Comparison of ENCODE assay signal across 1 cellular context in genomic region chr16:23902223-23903000, GRCh38.
TF ChIP-seq lines count a peak whose summit lies in the region.

No MANE protein-coding gene starts in this region.

TF ChIP-seq in K562, 482 proteins besides CTCF, POLR2A, EP300 and RAD21 (continued from another document):
- TF ChIP-seq, protein P1, sequence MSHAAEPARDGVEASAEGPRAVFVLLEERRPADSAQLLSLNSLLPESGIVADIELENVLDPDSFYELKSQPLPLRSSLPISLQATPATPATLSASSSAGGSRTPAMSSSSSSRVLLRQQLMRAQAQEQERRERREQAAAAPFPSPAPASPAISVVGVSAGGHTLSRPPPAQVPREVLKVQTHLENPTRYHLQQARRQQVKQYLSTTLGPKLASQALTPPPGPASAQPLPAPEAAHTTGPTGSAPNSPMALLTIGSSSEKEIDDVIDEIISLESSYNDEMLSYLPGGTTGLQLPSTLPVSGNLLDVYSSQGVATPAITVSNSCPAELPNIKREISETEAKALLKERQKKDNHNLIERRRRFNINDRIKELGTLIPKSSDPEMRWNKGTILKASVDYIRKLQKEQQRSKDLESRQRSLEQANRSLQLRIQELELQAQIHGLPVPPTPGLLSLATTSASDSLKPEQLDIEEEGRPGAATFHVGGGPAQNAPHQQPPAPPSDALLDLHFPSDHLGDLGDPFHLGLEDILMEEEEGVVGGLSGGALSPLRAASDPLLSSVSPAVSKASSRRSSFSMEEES (CRISPR knock-in tag; IDR thresholded peaks at IDR 0.05), result no peak
- peak in 1 of 2 experiments; percentile 72; a peak in 2 of 4 replicates for TF ChIP-seq KDM1A (IDR thresholded peaks at IDR 0.05)
- peak; percentile 10; the same call in 1 of the 2 replicates for TF ChIP-seq HMBOX1 (IDR thresholded peaks at IDR 0.05)
- TF ChIP-seq HDAC6 (IDR thresholded peaks at IDR 0.05; ENCODE audit: low read depth, low read length), result no peak
- no peak for TF ChIP-seq ZNF121 (CRISPR knock-in tag; conservative IDR thresholded peaks at IDR 0.05)
- TF ChIP-seq ZNF408 (CRISPR knock-in tag; IDR thresholded peaks at IDR 0.05; ENCODE audit: low read depth), result no peak
- TF ChIP-seq EHMT2 (IDR thresholded peaks at IDR 0.05), result 0 out of 2 replicates have a peak, but pooled peaks have one; percentile 8
- TF ChIP-seq MEF2A (IDR thresholded peaks at IDR 0.05; ENCODE audit: control insufficient read depth, low read depth, low read length), result no peak
- no peak for TF ChIP-seq ATF7 (IDR thresholded peaks at IDR 0.05)
- peak in 1 of 2 experiments; percentile 76; a peak in 1 of 4 replicates for TF ChIP-seq RCOR1 (IDR thresholded peaks at IDR 0.05; ENCODE audit: borderline replicate concordance in 1 of 2, low read depth in 2 of 2, low read length in 2 of 2)
- no peak for TF ChIP-seq HMG20A (CRISPR knock-in tag; conservative IDR thresholded peaks at IDR 0.05)
- no peak for TF ChIP-seq ETS1 (conservative IDR thresholded peaks at IDR 0.05; ENCODE audit: control insufficient read depth, low read depth, low read length)
- no peak for TF ChIP-seq SMAD3 (CRISPR knock-in tag; conservative IDR thresholded peaks at IDR 0.05)
